In the genomic region with DNA sequence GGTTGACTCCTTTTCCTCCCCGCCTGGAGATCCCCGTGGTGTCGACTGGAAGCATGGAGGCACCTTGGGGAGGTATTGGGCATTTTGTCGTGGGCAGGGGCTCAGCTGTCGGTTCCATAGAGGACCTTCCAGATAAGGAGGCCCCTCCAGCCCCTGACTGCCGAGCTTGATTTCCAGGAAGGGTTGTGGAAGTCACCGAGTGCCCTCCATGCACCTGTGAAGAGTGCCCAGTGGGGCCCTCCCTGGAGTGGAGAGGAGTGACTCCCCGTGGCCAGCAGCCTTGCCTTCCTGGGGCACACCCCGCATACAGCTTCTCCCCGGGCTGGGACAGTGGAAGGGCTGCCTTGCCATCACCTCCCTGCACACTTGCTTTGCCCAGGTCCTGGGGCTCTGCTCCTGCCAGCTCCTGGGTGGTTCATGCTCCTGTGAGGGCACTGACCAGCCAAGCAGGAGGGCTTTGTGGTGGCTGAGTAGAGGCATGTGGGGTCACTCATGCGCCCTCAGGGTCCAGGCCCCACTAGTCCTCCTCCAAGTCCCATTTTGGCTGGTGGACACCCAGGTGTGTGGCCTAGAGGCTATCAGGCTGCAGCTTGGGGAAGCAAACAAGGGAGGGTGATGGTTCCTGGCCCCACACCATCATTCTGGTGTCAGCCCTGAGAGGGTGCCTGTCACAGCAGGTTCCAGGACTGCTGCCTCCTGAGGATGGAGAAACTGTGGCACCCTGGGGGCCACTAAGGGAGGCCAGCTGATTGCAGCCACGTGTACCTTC, we compare ENCODE assay signal across 20 cellular contexts.
"Had no signal": no experiment of that assay in that cellular context is flagged by ENCODE, and none has a peak within 500 bp of the region (broad histone marks: within the 10 kb centered on the region; RNA-seq: fewer than 3 reads in every experiment).

No MANE protein-coding gene starts in this region.

- H3K4me1 Mint-ChIP-seq: activated B cell treated with CpG ODN at 0.5 μM for 24 hours, nephron progenitor cell had no signal

- FAIRE-seq: TTC549 had no signal

- H3K27ac Mint-ChIP-seq: activated B cell treated with CpG ODN at 0.5 μM for 24 hours; activated T-helper 1 cell treated with anti-CD3 and anti-CD28 coated beads, Interleukin-12 subunit alpha, Interleukin-12 subunit beta, Interleukin-2, Interleukin-4 antibody, amounts not matched to agents 30 ng/mL and 10 ng/mL and 1 ng/mL, durations not matched to agents 14 hours and 24 hours and 36 hours; brain; nephron progenitor cell; T-helper 2 cell treated with Interferon-gamma antibody and Interleukin-4, amounts not matched to agents 5 μg/mL and 100 μg/mL, for 36 hours had no signal

- H3K27me3 Mint-ChIP-seq: brain had no signal

- H3K27ac ChIP-seq: dorsolateral prefrontal cortex, prostate gland, right atrium auricular region, SK-N-MC, skin epidermis, stomach had no signal

- H3K4me1 ChIP-seq: prostate gland, right atrium auricular region had no signal

- H3K9me3 ChIP-seq: prostate gland, right atrium auricular region, stomach had no signal

- DNase-seq: activated B cell treated with CpG ODN at 0.5 μM for 24 hours; activated CD4-positive, alpha-beta T cell treated with anti-CD3 and anti-CD28 coated beads for 4 hours; activated naive CD4-positive, alpha-beta T cell; activated T-cell treated with anti-CD3 and anti-CD28 coated beads for 4 hours; caudate nucleus; dorsolateral prefrontal cortex; midbrain; nephron progenitor cell; occipital lobe; stomach; trophoblast cell had no signal

- H3K9me3 Mint-ChIP-seq: activated B cell treated with CpG ODN at 0.5 μM for 24 hours; activated T-helper 1 cell treated with anti-CD3 and anti-CD28 coated beads, Interleukin-12 subunit alpha, Interleukin-12 subunit beta, Interleukin-2, Interleukin-4 antibody, amounts not matched to agents 30 ng/mL and 10 ng/mL and 1 ng/mL, durations not matched to agents 14 hours and 24 hours and 36 hours; brain; nephron progenitor cell; T-helper 2 cell treated with Interferon-gamma antibody and Interleukin-4, amounts not matched to agents 5 μg/mL and 100 μg/mL, for 36 hours had no signal

- H3K36me3 ChIP-seq: prostate gland had no signal

- H3K27me3 ChIP-seq: dorsolateral prefrontal cortex, right atrium auricular region had no signal

- H3K4me3 Mint-ChIP-seq: activated B cell treated with CpG ODN at 0.5 μM for 24 hours; activated T-helper 1 cell treated with anti-CD3 and anti-CD28 coated beads, Interleukin-12 subunit alpha, Interleukin-12 subunit beta, Interleukin-2, Interleukin-4 antibody, amounts not matched to agents 30 ng/mL and 10 ng/mL and 1 ng/mL, durations not matched to agents 14 hours and 24 hours and 36 hours; brain; nephron progenitor cell; T-helper 2 cell treated with Interferon-gamma antibody and Interleukin-4, amounts not matched to agents 5 μg/mL and 100 μg/mL, for 36 hours had no signal

- H3K4me3 ChIP-seq: dorsolateral prefrontal cortex, lung, prostate gland, right atrium auricular region, SK-N-MC, skin epidermis, stomach had no signal
